ENCODE assay signal across 9 cellular contexts in genomic region chr9:91071185-91071990, GRCh38.
A peak's percentile ranks its signal among the peaks of the same experiment; 100 is the strongest.
DNase-seq lines count a peak whose midpoint lies in the region; ATAC-seq and TF ChIP-seq lines count a peak whose summit lies in the region.
"Had no signal": no experiment of that assay in that cellular context is flagged by ENCODE, and none has a peak within 500 bp of the region (broad histone marks: within the 10 kb centered on the region; RNA-seq: fewer than 3 reads in every experiment).

No MANE protein-coding gene starts in this region.

- POLR2A ChIA-PET in activated CD8-positive, alpha-beta T cell treated with anti-CD3 and anti-CD28 coated beads, Interleukin-2, amount 10 ng/mL, durations not matched to agents 7 days and 5 days (lab: Charles Lee): interaction anchor here (0.6 to 1.5 kb wide), 6 partner anchors 10 to 113 kb away, joined by 3 to 11 read pairs (median 4); no protein-coding TSS in a partner anchor

- H3K9ac ChIP-seq in fibroblast of lung (ENCODE audit: insufficient read depth, low read length): peak overlapping the region; percentile 64

- peak; percentile 84 for DNase-seq in LHCN-M2 (ENCODE audit: low read depth)
- peak; percentile 69 for DNase-seq in activated CD8-positive, alpha-beta T cell treated with anti-CD3 and anti-CD28 coated beads, Interleukin-2, amount 10 ng/mL, durations not matched to agents 7 days and 5 days
- peak; percentile 90 to 94 for DNase-seq in fibroblast of lung (ENCODE audit: low read depth in 2 of 2)
- peak; percentile 5 for DNase-seq in stimulated activated CD8-positive, alpha-beta memory T cell treated with anti-CD3 and anti-CD28 coated beads, Interleukin-12 subunit alpha, Interleukin-12 subunit beta, amount 100 ng/mL, for 4 hours (ENCODE audit: low read depth)
- DNase-seq in NCI-H187 treated with DMSO at 0.1 percent for 48 hours (lab: John Stamatoyannopoulos, UW): no peak
- DNase-seq in transverse colon: no peak
- no peak for DNase-seq in NCI-H526 treated with DMSO at 0.1 percent for 48 hours (lab: John Stamatoyannopoulos, UW)

- no peaks in the 10 kb centered on the region for H3K9me3 ChIP-seq in fibroblast of lung (ENCODE audit: control insufficient read depth, insufficient read depth, low read depth, low read length)
- H3K9me3 ChIP-seq in transverse colon: no peaks in the 10 kb centered on the region
- H3K9me3 ChIP-seq: SJCRH30 had no signal

- no peak overlapping the region for H3K4me2 ChIP-seq in fibroblast of lung (ENCODE audit: extremely low read depth, insufficient read depth, low read length)

- CTCF ChIA-PET in activated CD8-positive, alpha-beta T cell treated with anti-CD3 and anti-CD28 coated beads, Interleukin-2, amount 10 ng/mL, durations not matched to agents 7 days and 5 days (lab: Charles Lee): interaction anchor here (0.9 to 2.7 kb wide), 8 partner anchors 17 to 354 kb away, joined by 4 to 9 read pairs (median 4); no protein-coding TSS in a partner anchor

- peak; percentile 89 for ATAC-seq in activated CD8-positive, alpha-beta T cell treated with anti-CD3 and anti-CD28 coated beads, Interleukin-2, amount 10 ng/mL, durations not matched to agents 7 days and 5 days
- ATAC-seq in GM19324 (IDR thresholded peaks at IDR 0.05; ENCODE audit: low FRiP score, unreplicated experiment): no peak

- no peak for TF ChIP-seq POLR2A in transverse colon (IDR thresholded peaks at IDR 0.05)

- H4K20me1 ChIP-seq in fibroblast of lung (ENCODE audit: control insufficient read depth, extremely low read depth, insufficient read depth, low read length): no peaks in the 10 kb centered on the region

- H3K4me1 Mint-ChIP-seq in activated CD8-positive, alpha-beta T cell treated with anti-CD3 and anti-CD28 coated beads, Interleukin-2, amount 10 ng/mL, durations not matched to agents 7 days and 5 days (ENCODE audit: low read depth): peaks cover 13% of the 10 kb centered on the region

- no peak overlapping the region for H2AFZ ChIP-seq in fibroblast of lung (ENCODE audit: low read length)

- 74 to 88% methylated on average over 4 to 17 of the region's 17 CpGs for WGBS in transverse colon (ENCODE audit: low coverage in 1 of 2), 2 donors

- H3K36me3 Mint-ChIP-seq in activated CD8-positive, alpha-beta T cell treated with anti-CD3 and anti-CD28 coated beads, Interleukin-2, amount 10 ng/mL, durations not matched to agents 7 days and 5 days (ENCODE audit: low read depth): peaks cover 2% of the 10 kb centered on the region

- TF ChIP-seq EP300 in transverse colon (IDR thresholded peaks at IDR 0.05; ENCODE audit: low read depth): no peak

- peak overlapping the region; percentile 53 for H3K27ac Mint-ChIP-seq in activated CD8-positive, alpha-beta T cell treated with anti-CD3 and anti-CD28 coated beads, Interleukin-2, amount 10 ng/mL, durations not matched to agents 7 days and 5 days

- H3K4me1 ChIP-seq in fibroblast of lung (ENCODE audit: control insufficient read depth, extremely low read depth, insufficient read depth, low read length): peaks cover 14% of the 10 kb centered on the region
- H3K4me1 ChIP-seq in transverse colon: no peaks in the 10 kb centered on the region
- H3K4me1 ChIP-seq: SJCRH30 had no signal

- H3K27me3 ChIP-seq in fibroblast of lung (ENCODE audit: control insufficient read depth, insufficient read depth, low read length) (no peaks in the 10 kb centered on the region), transverse colon (no peaks in the 10 kb centered on the region)
- H3K27me3 ChIP-seq: SJCRH30 had no signal

- peaks cover 6% of the 10 kb centered on the region for H3K9me3 Mint-ChIP-seq in activated CD8-positive, alpha-beta T cell treated with anti-CD3 and anti-CD28 coated beads, Interleukin-2, amount 10 ng/mL, durations not matched to agents 7 days and 5 days (ENCODE audit: insufficient read depth)

- H3K4me3 ChIP-seq in fibroblast of lung (replicated peaks in 1 of 4; ENCODE audit: control extremely low read depth in 1 of 4, insufficient read depth in 1 of 4, low read depth in 3 of 4, low read length in 4 of 4): no peak overlapping the region
- no peak overlapping the region for H3K4me3 ChIP-seq in transverse colon
- H3K4me3 ChIP-seq: SJCRH30 had no signal

- in situ Hi-C loops in transverse colon (cut with MboI; ENCODE audit: low pct_ligation_motif_present in 1 of 4, low pct_unique_long_range_greater_than_20kb in 1 of 4, low sequenced_read_pairs in 3 of 4): loop anchor here in 1 of 4 donors (25.0 kb wide), 1 partner anchor 91 kb away; no protein-coding TSS in a partner anchor

- no peak overlapping the region for H3K4me3 Mint-ChIP-seq in activated CD8-positive, alpha-beta T cell treated with anti-CD3 and anti-CD28 coated beads, Interleukin-2, amount 10 ng/mL, durations not matched to agents 7 days and 5 days

- peak overlapping the region; percentile 80 for H3K27ac ChIP-seq in fibroblast of lung (ENCODE audit: insufficient read depth, low read length)
- H3K27ac ChIP-seq in transverse colon: no peak overlapping the region
- H3K27ac ChIP-seq: SJCRH30 had no signal

- intact Hi-C loops in transverse colon (cut with DNase I; ENCODE audit: low total_unique reads): loop anchor here (5.0 kb wide), 1 partner anchor 839 kb away; no protein-coding TSS in a partner anchor

- TF ChIP-seq CTCF in fibroblast of lung (conservative IDR thresholded peaks at IDR 0.05 in 1 of 2, IDR thresholded peaks at IDR 0.05 in 1 of 2; ENCODE audit: low read depth in 1 of 2, low read length in 2 of 2) (no peak), transverse colon (IDR thresholded peaks at IDR 0.05) (no peak)

- H3K36me3 ChIP-seq in fibroblast of lung (ENCODE audit: control insufficient read depth, insufficient read depth, low read length): no peaks in the 10 kb centered on the region
- no peaks in the 10 kb centered on the region for H3K36me3 ChIP-seq in transverse colon
- H3K36me3 ChIP-seq: SJCRH30 had no signal

- no peaks in the 10 kb centered on the region for H3K27me3 Mint-ChIP-seq in activated CD8-positive, alpha-beta T cell treated with anti-CD3 and anti-CD28 coated beads, Interleukin-2, amount 10 ng/mL, durations not matched to agents 7 days and 5 days (ENCODE audit: low read depth)

- no peaks in the 10 kb centered on the region for H3K79me2 ChIP-seq in fibroblast of lung (ENCODE audit: control insufficient read depth, insufficient read depth, low read length)

Comparison
In these comparisons a context has a peak if more than half of its experiments do, and no peak if none do; other contexts are left out.
1. DNase-seq: peak in LHCN-M2 (single experiment), activated CD8-positive, alpha-beta T cell treated with anti-CD3 and anti-CD28 coated beads, Interleukin-2, amount 10 ng/mL, durations not matched to agents 7 days and 5 days (single experiment), fibroblast of lung (2 of 2) and stimulated activated CD8-positive, alpha-beta memory T cell treated with anti-CD3 and anti-CD28 coated beads, Interleukin-12 subunit alpha, Interleukin-12 subunit beta, amount 100 ng/mL, for 4 hours (single experiment); none in NCI-H187 treated with DMSO at 0.1 percent for 48 hours (single experiment), transverse colon (single experiment) and NCI-H526 treated with DMSO at 0.1 percent for 48 hours (single experiment).